Comparison of ENCODE assay signal across 9 cellular contexts in genomic region chr15:33735637-33736247, GRCh38.
DNase-seq lines count a peak whose midpoint lies in the region; ATAC-seq and TF ChIP-seq lines count a peak whose summit lies in the region.
"Had no signal": no experiment of that assay in that cellular context is flagged by ENCODE, and none has a peak within 500 bp of the region (broad histone marks: within the 10 kb centered on the region; RNA-seq: fewer than 3 reads in every experiment).

No MANE protein-coding gene starts in this region.

- H3K9me3 Mint-ChIP-seq in CD14-positive monocyte = peaks cover 0 to 1% (median 0%) of the 10 kb centered on the region in 7 donors
- H3K9me3 Mint-ChIP-seq in GM23338 = no peaks in the 10 kb centered on the region
- H3K9me3 Mint-ChIP-seq in osteocyte (ENCODE audit: unreplicated experiment) = no peaks in the 10 kb centered on the region

- H3K9me2 ChIP-seq in GM23338 (ENCODE audit: insufficient read depth) = no peaks in the 10 kb centered on the region

- intact Hi-C loops in CD14-positive monocyte (cut with micrococcal nuclease) (no loop called here), sigmoid colon (cut with DNase I) (no loop called here)

- H3K27me3 ChIP-seq in GM23338 (ENCODE audit: insufficient read depth) = no peaks in the 10 kb centered on the region
- no peaks in the 10 kb centered on the region for H3K27me3 ChIP-seq in sigmoid colon

- TF ChIP-seq POLR2A in sigmoid colon (IDR thresholded peaks at IDR 0.05) = no peak

- H3K4me3 Mint-ChIP-seq in CD14-positive monocyte (no peak overlapping the region), GM23338 (no peak overlapping the region), osteocyte (ENCODE audit: unreplicated experiment) (no peak overlapping the region)

- 40 to 53% methylated on average over 7 of the region's 7 CpGs for WGBS in sigmoid colon, 2 donors

- H3F3A ChIP-seq in GM23338 (replicated peaks; ENCODE audit: low read depth) = no peaks in the 10 kb centered on the region

- no peak for DNase-seq in CD14-positive monocyte (ENCODE audit: low spot score)
- peak; percentile 60 for DNase-seq in GM23338 (ENCODE audit: low spot score)
- peak; percentile 56 for DNase-seq in NCI-H748 (lab: John Stamatoyannopoulos, UW; ENCODE audit: unreplicated experiment)
- peak; percentile 64 for DNase-seq in dermis blood vessel endothelial cell
- no peak for DNase-seq in osteocyte (ENCODE audit: extremely low spot score, unreplicated experiment)
- no peak for DNase-seq in sigmoid colon
- DNase-seq in NK-92 treated with Interleukin-12 subunit alpha and Interleukin-12 subunit beta, amount 100 ng/mL, for 24 hours (lab: John Stamatoyannopoulos, UW) = no peak

- H3K9me3 ChIP-seq in sigmoid colon = no peaks in the 10 kb centered on the region
- H3K9me3 ChIP-seq: thoracic aorta had no signal

- H3K4me1 ChIP-seq in GM23338 (ENCODE audit: insufficient read depth) = no peaks in the 10 kb centered on the region; the same call in 1 of the 2 replicates
- H3K4me1 ChIP-seq in sigmoid colon = no peaks in the 10 kb centered on the region

- H3K27me3 Mint-ChIP-seq in CD14-positive monocyte (ENCODE audit: low read depth in 3 of 3) (peaks cover 0 to 2% (median 1%) of the 10 kb centered on the region in 3 donors), GM23338 (ENCODE audit: insufficient read depth, low read depth, poor library complexity) (peaks cover 4% of the 10 kb centered on the region), osteocyte (ENCODE audit: unreplicated experiment) (peaks cover 12% of the 10 kb centered on the region)

- H3K36me3 ChIP-seq in GM23338 (ENCODE audit: insufficient read depth) (no peaks in the 10 kb centered on the region), sigmoid colon (peaks cover 0 to 26% (median 2%) of the 10 kb centered on the region in 4 donors)
- H3K36me3 ChIP-seq: thoracic aorta had no signal

- H4K20me1 ChIP-seq in GM23338 (replicated peaks; ENCODE audit: insufficient read depth) = no peaks in the 10 kb centered on the region

- peak; percentile 21 for TF ChIP-seq CTCF in CD14-positive monocyte (IDR thresholded peaks at IDR 0.05)
- TF ChIP-seq CTCF in GM23338 (conservative IDR thresholded peaks at IDR 0.05; ENCODE audit: low read depth in 2 of 2) = peak; percentile 64 to 77
- peak; percentile 76 for TF ChIP-seq CTCF in osteocyte (IDR thresholded peaks at IDR 0.05)
- no peak for TF ChIP-seq CTCF in sigmoid colon (IDR thresholded peaks at IDR 0.05)

- H3K27ac ChIP-seq in GM23338 (ENCODE audit: low read depth) = no peak overlapping the region
- no peak overlapping the region for H3K27ac ChIP-seq in sigmoid colon
- H3K27ac ChIP-seq: thoracic aorta had no signal

- no peak overlapping the region for H3K4me2 ChIP-seq in GM23338

- H3K36me3 Mint-ChIP-seq in CD14-positive monocyte (no peaks in the 10 kb centered on the region), GM23338 (ENCODE audit: low read depth) (no peaks in the 10 kb centered on the region), osteocyte (ENCODE audit: unreplicated experiment) (no peaks in the 10 kb centered on the region)

- H3K79me2 ChIP-seq in GM23338 (replicated peaks; ENCODE audit: insufficient read depth) = no peaks in the 10 kb centered on the region

- no peak for TF ChIP-seq EP300 in sigmoid colon (IDR thresholded peaks at IDR 0.05)

- H3K4me1 Mint-ChIP-seq in CD14-positive monocyte (peaks cover 2% of the 10 kb centered on the region), GM23338 (peaks cover 10% of the 10 kb centered on the region), osteocyte (ENCODE audit: unreplicated experiment) (peaks cover 8% of the 10 kb centered on the region)

- no peak overlapping the region for H2AFZ ChIP-seq in GM23338

- H3K27ac Mint-ChIP-seq in CD14-positive monocyte = no peak overlapping the region
- no peak overlapping the region for H3K27ac Mint-ChIP-seq in GM23338
- no peak overlapping the region for H3K27ac Mint-ChIP-seq in osteocyte (ENCODE audit: unreplicated experiment)

- H3K4me3 ChIP-seq in GM23338 (no peak overlapping the region), sigmoid colon (no peak overlapping the region)
- H3K4me3 ChIP-seq: thoracic aorta had no signal

- peak; percentile 49 for ATAC-seq in GM23338
- ATAC-seq in GM18498 (IDR thresholded peaks at IDR 0.05; ENCODE audit: unreplicated experiment) = no peak

TF ChIP-seq in GM23338, 12 proteins besides CTCF, POLR2A, EP300 and RAD21:
- TF ChIP-seq EZH2 (IDR thresholded peaks at IDR 0.05; ENCODE audit: low read depth, unreplicated experiment) (no peak), STAT1 (IDR thresholded peaks at IDR 0.05; ENCODE audit: unreplicated experiment) (no peak), JUNB (IDR thresholded peaks at IDR 0.05; ENCODE audit: unreplicated experiment) (no peak), NANOG (IDR thresholded peaks at IDR 0.05; ENCODE audit: borderline replicate concordance) (no peak), ZNF462 (CRISPR knock-in tag; IDR thresholded peaks at IDR 0.05) (no peak), CREB1 (CRISPR knock-in tag; IDR thresholded peaks at IDR 0.05; ENCODE audit: low read depth) (no peak)

Comparison
In these comparisons a context has a peak if more than half of its experiments do, and no peak if none do; other contexts are left out.
1. DNase-seq: peak in GM23338 (single experiment), NCI-H748 (single experiment) and dermis blood vessel endothelial cell (single experiment); none in CD14-positive monocyte (single experiment), osteocyte (single experiment), sigmoid colon (single experiment) and NK-92 treated with Interleukin-12 subunit alpha and Interleukin-12 subunit beta, amount 100 ng/mL, for 24 hours (single experiment).
2. CTCF ChIP-seq: peak in CD14-positive monocyte (single experiment), GM23338 (2 of 2) and osteocyte (single experiment); none in sigmoid colon (0 of 4).